In the genomic region with DNA sequence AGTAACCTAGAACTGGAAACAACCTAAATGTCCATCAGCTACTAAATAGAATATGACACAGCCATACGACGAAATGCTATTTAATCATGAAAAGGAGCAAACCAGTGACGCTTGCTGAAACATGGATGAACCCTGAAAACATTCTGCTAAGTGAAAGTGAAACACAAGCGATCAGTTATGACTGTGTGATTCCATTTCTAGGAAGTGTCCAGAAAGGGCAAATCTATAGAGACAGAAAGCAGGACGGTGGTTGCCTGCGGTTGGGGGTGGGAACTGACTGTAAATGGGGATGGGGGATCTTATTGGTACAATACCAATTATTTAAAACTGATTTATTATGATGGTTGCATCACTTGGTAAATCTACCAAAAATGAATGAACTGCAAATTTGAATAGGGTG, we compare ENCODE assay signal across 9 cellular contexts.
DNase-seq lines count a peak whose midpoint lies in the region; ATAC-seq, FAIRE-seq and TF ChIP-seq lines count a peak whose summit lies in the region.
"Had no signal": no experiment of that assay in that cellular context is flagged by ENCODE, and none has a peak within 500 bp of the region (broad histone marks: within the 10 kb centered on the region; RNA-seq: fewer than 3 reads in every experiment).

No MANE protein-coding gene starts in this region.

- H2AFZ ChIP-seq in PC-3 (ENCODE audit: low read length), result no peak overlapping the region

- no peaks in the 10 kb centered on the region for H4K20me1 ChIP-seq in PC-3 (ENCODE audit: low read length)
- H4K20me1 ChIP-seq: BLaER1 had no signal

- no TSS peak for BruUV-seq in PC-3 (replicated peaks; lab: Mats Ljungman, UMichigan)

- TF ChIP-seq CTCF in A549 (IDR thresholded peaks at IDR 0.05), result no peak
- TF ChIP-seq CTCF in PC-3 (conservative IDR thresholded peaks at IDR 0.05; ENCODE audit: low read depth, low read length), result no peak

- intact Hi-C loops in PC-3 (cut with micrococcal nuclease), result no loop called here

- H3K9me3 ChIP-seq in A549 (no peaks in the 10 kb centered on the region), PC-3 (ENCODE audit: low read length) (no peaks in the 10 kb centered on the region)

- 48% methylated on average over 6 of the region's 6 CpGs for WGBS in A549 (ENCODE audit: missing lambda C conversion rate)

- CTCF ChIA-PET in A549 (lab: Yijun Ruan, JAX) (no interaction called here), PC-3 (lab: Charles Lee) (no interaction called here)

- POLR2A ChIA-PET in A549 (lab: Yijun Ruan, JAX) (no interaction called here), PC-3 (lab: Charles Lee; ENCODE audit: unreplicated experiment) (no interaction called here)

- no peaks in the 10 kb centered on the region for H3K9me2 ChIP-seq in PC-3 (replicated peaks; ENCODE audit: low read length)

- H3K4me1 ChIP-seq in A549 (no peaks in the 10 kb centered on the region), PC-3 (ENCODE audit: insufficient read depth, low read length) (no peaks in the 10 kb centered on the region)

- TF ChIP-seq EP300 in A549 (IDR thresholded peaks at IDR 0.05), result no peak

- no peak overlapping the region for H3K4me3 ChIP-seq in A549
- no peak overlapping the region for H3K4me3 ChIP-seq in PC-3 (ENCODE audit: low read length)
- H3K4me3 ChIP-seq: BLaER1 had no signal

- H3K79me2 ChIP-seq in PC-3 (ENCODE audit: low read length), result no peaks in the 10 kb centered on the region

- FAIRE-seq in A549 (lab: Jason Lieb, UNC), result no peak

- TF ChIP-seq POLR2A in A549 (IDR thresholded peaks at IDR 0.05; ENCODE audit: low read length), result no peak

- no peak overlapping the region for H3K9ac ChIP-seq in PC-3 (ENCODE audit: low read length)
- H3K9ac ChIP-seq: BLaER1 had no signal

- no peak for TF ChIP-seq RAD21 in A549 (conservative IDR thresholded peaks at IDR 0.05 in 1 of 2, IDR thresholded peaks at IDR 0.05 in 1 of 2)

- no peak for ATAC-seq in A549
- peak; percentile 68 for ATAC-seq in GM19468 (IDR thresholded peaks at IDR 0.05; ENCODE audit: extremely low read depth, unreplicated experiment)
- peak; percentile 76 for ATAC-seq in HG03558 (IDR thresholded peaks at IDR 0.05; ENCODE audit: extremely low read depth, unreplicated experiment)
- ATAC-seq in PC-3, result no peak

- H3K36me3 ChIP-seq in PC-3 (ENCODE audit: low read depth, low read length), result no peaks in the 10 kb centered on the region
- H3K36me3 ChIP-seq: BLaER1 had no signal

- H3K27ac ChIP-seq in A549 (no peak overlapping the region), caudate nucleus (ENCODE audit: low read depth, low read length) (no peak overlapping the region), PC-3 (ENCODE audit: low read length) (no peak overlapping the region)
- H3K27ac ChIP-seq: BLaER1 had no signal

- H3K4me2 ChIP-seq in A549, result 0 out of 3 replicates have a peak overlapping the region, but pooled peaks have one; percentile 21
- H3K4me2 ChIP-seq in PC-3 (ENCODE audit: low read length), result no peak overlapping the region
- H3K4me2 ChIP-seq: BLaER1 had no signal

- no peaks in the 10 kb centered on the region for H3K27me3 ChIP-seq in PC-3 (ENCODE audit: low read length)
- H3K27me3 ChIP-seq: BLaER1 had no signal

- DNase-seq in A549 (ENCODE audit: low read depth in 1 of 2, low spot score in 1 of 2) (no peak), cerebellar nuclear complex (lab: John Stamatoyannopoulos, UW) (no peak), NCI-H524 treated with DMSO at 0.1 percent for 48 hours (lab: John Stamatoyannopoulos, UW) (no peak), caudate nucleus (lab: John Stamatoyannopoulos, UW) (no peak), PC-3 (no peak)
- peak; percentile 67 for DNase-seq in activated naive CD4-positive, alpha-beta T cell treated with anti-CD3 and anti-CD28 coated beads, Interleukin-2, amount 50 U/mL, for 16 hours

- H3F3A ChIP-seq in PC-3 (ENCODE audit: low read length, unreplicated experiment), result no peaks in the 10 kb centered on the region

TF ChIP-seq in A549, 52 proteins besides CTCF, POLR2A, EP300 and RAD21:
- no peak for TF ChIP-seq KDM1A (IDR thresholded peaks at IDR 0.05; ENCODE audit: low read depth)
- TF ChIP-seq TP53 (CRISPR knock-in tag; IDR thresholded peaks at IDR 0.05), result no peak
- no peak for TF ChIP-seq ZNF302 (CRISPR knock-in tag; IDR thresholded peaks at IDR 0.05)

Comparison
In these comparisons a context has a peak if more than half of its experiments do, and no peak if none do; other contexts are left out.
1. ATAC-seq: peak in GM19468 (single experiment) and HG03558 (single experiment); none in A549 (0 of 2) and PC-3 (single experiment).